ENCODE assay signal across 17 cellular contexts in the genomic region with DNA sequence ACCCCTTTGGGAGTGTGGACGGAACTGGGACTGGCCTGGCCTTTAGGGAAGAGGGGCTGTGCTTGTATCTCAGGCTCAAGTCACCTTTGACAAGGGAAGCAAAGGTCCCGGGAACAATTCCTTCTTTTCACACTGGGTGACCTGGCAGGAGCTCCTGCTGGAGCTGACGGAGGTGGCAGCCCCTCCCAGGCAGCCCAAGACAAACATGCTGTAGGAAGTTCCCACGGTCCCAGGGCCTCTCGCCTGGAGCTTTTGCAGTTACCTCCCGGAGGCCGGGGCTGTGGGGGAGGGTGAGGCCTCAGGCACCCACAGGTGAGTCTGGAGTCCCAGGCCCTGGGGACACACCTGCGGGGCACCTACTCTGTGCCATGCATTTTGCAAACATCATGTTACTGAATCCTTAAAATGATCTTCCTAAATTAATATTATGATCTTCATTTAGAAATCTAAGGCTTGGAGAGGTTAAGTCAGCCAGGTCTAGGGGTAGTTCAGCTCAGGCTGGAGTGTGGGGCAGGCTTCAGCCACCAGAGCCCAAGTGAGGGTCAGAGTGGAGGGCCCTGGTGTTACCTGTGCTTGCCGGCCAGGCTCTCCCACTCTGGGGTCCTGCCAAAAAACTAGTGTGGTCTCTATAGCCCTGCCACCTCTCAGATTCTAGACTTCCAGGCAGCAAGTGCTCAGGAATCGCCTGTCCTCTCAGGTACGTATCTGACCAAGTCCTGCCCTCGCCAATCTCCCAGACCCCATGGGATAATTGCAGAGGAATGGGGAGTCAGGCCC. TPM values are rescaled to one million over a fixed set of nuclear protein-coding genes. Genes with fewer than 3 reads are reported as not detected.
DNase-seq lines count a peak whose midpoint lies in the region; ATAC-seq, FAIRE-seq and TF ChIP-seq lines count a peak whose summit lies in the region.
"Had no signal": no experiment of that assay in that cellular context is flagged by ENCODE, and none has a peak within 500 bp of the region (broad histone marks: within the 10 kb centered on the region; RNA-seq: fewer than 3 reads in every experiment).

No MANE protein-coding gene starts in this region.

- DNase-seq in left ventricle myocardium superior (peak; percentile 27), cardiac septum (ENCODE audit: low spot score) (no peak), bronchial epithelial cell (ENCODE audit: low read depth) (peak; percentile 61), mucosa of gallbladder (ENCODE audit: low spot score) (peak; percentile 56), ureter (ENCODE audit: low spot score) (peak; percentile 74), GF-D8 (lab: John Stamatoyannopoulos, UW) (no peak), SHP77 (lab: John Stamatoyannopoulos, UW) (no peak), OCI-M2 (lab: John Stamatoyannopoulos, UW; ENCODE audit: unreplicated experiment) (no peak)
- DNase-seq: activated B cell treated with CpG ODN at 0.5 μM for 24 hours; activated CD8-positive, alpha-beta memory T cell treated with anti-CD3 and anti-CD28 coated beads, Interleukin-2, amount 10 ng/mL, durations not matched to agents 7 days and 5 days; activated gamma-delta T cell treated with Interleukin-2 at 50 U/mL for 16 hours; effector CD4-positive, alpha-beta T cell; GDM1; Karpas-422; mesendoderm; NCI-H187 treated with DMSO at 0.1 percent for 48 hours; nucleus accumbens had no signal

- no peak overlapping the region for H3K4me3 ChIP-seq in bronchial epithelial cell (ENCODE audit: low read depth, low read length)

- H3K27me3 ChIP-seq in bronchial epithelial cell (ENCODE audit: control insufficient read depth, insufficient read depth, low read length), result peaks cover 1% of the 10 kb centered on the region

- no peaks in the 10 kb centered on the region for H3K36me3 ChIP-seq in bronchial epithelial cell (ENCODE audit: control insufficient read depth, insufficient read depth, low read length)

- peak; percentile 60 for FAIRE-seq in bronchial epithelial cell (lab: Jason Lieb, UNC)

- no peak for TF ChIP-seq CTCF in bronchial epithelial cell (IDR thresholded peaks at IDR 0.05; ENCODE audit: insufficient read depth, low read length, severe bottlenecking)

- intact Hi-C loops in left ventricle myocardium superior (cut with micrococcal nuclease), result no loop called here
- intact Hi-C loops in cardiac septum (cut with DNase I), result no loop called here

- peak; percentile 17 for ATAC-seq in left ventricle myocardium superior
- ATAC-seq: activated CD8-positive, alpha-beta memory T cell treated with anti-CD3 and anti-CD28 coated beads, Interleukin-2, amount 10 ng/mL, durations not matched to agents 7 days and 5 days had no signal

RNA-seq across cellular contexts. Expression of a gene that starts 15.7 kb away (rescaled TPM):
- total RNA-seq in left ventricle myocardium superior (not detected), cardiac septum (not detected), bronchial epithelial cell (0.26 and 0.38 TPM in 2 replicates), mucosa of gallbladder (0.72 TPM), ureter (not detected)
- total RNA-seq: activated CD8-positive, alpha-beta memory T cell treated with anti-CD3 and anti-CD28 coated beads, Interleukin-2, amount 10 ng/mL, durations not matched to agents 7 days and 5 days had no signal

Comparison
In these comparisons a context has a peak if more than half of its experiments do, and no peak if none do; other contexts are left out.
1. DNase-seq: peak in left ventricle myocardium superior (single experiment), bronchial epithelial cell (single experiment), mucosa of gallbladder (single experiment) and ureter (single experiment); none in cardiac septum (single experiment), GF-D8 (single experiment), SHP77 (0 of 2) and OCI-M2 (single experiment).